In the genomic region with DNA sequence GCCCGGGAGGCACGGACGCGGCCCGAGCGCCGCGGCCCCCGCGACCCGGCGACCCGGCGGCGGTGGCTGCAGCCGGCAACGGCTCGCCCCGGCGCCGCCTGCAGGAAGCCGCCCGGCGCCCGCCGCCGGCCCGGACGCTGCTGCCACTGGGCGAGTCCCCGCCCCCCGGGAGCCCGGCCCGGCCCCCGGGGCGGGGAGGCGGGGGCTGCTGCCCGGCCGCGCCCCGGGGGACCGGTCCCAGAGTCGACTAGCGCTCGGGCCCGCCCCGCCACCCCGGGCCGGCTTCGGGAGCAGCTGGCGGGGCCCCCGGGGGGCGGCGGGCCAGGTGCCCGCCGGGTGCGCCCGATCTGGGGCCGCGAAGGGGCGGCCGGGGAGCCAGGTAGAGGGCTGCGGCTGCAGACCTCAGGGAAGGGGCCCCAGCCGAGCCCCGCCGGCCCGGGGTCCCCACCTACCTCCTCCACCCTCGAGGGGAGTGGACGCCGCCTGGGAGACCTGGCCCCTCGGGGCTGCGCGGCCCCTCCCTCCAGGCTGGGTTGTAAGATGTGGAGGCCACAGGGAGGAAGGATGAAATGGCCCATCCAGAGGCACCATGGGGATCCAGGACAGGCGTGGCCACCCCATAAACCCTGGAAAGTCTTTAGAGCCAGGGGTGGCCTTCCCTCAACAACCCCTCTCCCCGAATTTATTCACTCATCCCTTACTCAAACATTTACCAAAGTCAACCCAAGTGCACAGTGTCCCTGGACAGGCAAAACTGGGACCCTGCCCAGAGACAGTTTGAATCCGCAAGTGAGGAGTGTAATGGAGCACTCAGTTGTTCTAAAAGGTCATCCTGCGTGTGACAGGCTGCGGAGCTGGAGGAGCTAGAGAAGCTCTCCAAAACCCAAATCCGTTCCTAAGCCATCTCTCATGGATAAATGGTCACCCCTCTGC, we compare ENCODE assay signal across 1 cellular context.
A peak's percentile ranks its signal among the peaks of the same experiment; 100 is the strongest.
TF ChIP-seq lines count a peak whose summit lies in the region.

A gene with protein sequence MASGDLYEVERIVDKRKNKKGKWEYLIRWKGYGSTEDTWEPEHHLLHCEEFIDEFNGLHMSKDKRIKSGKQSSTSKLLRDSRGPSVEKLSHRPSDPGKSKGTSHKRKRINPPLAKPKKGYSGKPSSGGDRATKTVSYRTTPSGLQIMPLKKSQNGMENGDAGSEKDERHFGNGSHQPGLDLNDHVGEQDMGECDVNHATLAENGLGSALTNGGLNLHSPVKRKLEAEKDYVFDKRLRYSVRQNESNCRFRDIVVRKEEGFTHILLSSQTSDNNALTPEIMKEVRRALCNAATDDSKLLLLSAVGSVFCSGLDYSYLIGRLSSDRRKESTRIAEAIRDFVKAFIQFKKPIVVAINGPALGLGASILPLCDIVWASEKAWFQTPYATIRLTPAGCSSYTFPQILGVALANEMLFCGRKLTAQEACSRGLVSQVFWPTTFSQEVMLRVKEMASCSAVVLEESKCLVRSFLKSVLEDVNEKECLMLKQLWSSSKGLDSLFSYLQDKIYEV (minus strand): TSS at position 148 of the 933 bp plus-strand sequence. CDS start 425 bp downstream, outside the sequence.

TF ChIP-seq in IMR-90, 13 proteins besides CTCF, POLR2A, EP300 and RAD21:
- TF ChIP-seq, protein P1, sequence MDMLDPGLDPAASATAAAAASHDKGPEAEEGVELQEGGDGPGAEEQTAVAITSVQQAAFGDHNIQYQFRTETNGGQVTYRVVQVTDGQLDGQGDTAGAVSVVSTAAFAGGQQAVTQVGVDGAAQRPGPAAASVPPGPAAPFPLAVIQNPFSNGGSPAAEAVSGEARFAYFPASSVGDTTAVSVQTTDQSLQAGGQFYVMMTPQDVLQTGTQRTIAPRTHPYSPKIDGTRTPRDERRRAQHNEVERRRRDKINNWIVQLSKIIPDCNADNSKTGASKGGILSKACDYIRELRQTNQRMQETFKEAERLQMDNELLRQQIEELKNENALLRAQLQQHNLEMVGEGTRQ (IDR thresholded peaks at IDR 0.05; ENCODE audit: low read depth, low read length), result no peak
- 0 out of 2 replicates have a peak, but pooled peaks have one; percentile 13 for TF ChIP-seq MAZ (IDR thresholded peaks at IDR 0.05; ENCODE audit: borderline replicate concordance, low read depth, low read length)
